8 cellular contexts compared by ENCODE assay signal in the genomic region with DNA sequence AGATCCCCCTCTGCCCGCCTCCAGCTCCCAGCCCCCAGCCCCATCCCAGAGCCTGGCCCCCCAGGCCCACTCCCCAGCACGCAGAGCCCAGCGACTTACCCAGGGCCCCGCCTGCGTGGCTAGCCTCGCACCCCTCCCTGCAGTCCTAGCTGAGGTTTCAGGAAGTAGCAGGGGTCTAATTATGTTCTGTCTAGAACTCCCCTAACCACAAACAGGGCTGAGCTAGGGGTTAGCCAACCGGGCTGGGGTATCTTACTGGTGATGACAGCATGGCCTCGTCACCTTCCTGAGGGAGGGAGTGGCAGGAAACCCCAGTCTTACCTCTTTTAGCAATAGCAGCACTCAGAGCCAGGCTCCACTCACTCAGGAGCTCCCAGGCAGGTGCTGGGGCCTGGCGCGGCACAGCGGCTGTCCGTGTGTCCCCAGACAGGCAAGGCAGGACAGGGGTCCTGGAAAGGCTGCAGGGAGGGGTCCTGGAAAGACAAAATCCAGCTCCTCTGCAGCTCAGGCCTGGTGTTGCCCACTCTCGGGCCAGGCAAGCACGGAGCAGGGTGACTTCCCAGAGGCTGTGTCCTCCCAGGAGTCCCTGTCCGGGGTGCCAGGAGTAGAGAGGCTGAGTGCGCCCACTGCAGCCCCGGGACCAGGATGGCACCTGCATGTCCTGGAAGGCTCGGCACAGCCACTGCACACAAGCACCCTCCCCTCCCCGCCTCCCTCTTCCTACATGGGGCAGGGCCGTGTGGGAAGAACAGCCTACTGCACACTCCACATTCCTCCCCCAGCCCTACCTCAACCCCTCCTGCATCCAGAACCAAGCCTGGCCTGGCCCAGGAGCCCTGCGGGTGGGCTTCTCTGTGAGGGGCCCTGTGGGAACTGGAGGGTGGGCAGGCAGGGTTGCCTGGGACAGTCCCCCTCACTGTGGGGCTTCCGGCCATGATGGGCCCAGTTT. TPM values are rescaled to one million over a fixed set of nuclear protein-coding genes. Genes with fewer than 3 reads are reported as not detected.
DNase-seq lines count a peak whose midpoint lies in the region; ATAC-seq and TF ChIP-seq lines count a peak whose summit lies in the region.

A gene with protein sequence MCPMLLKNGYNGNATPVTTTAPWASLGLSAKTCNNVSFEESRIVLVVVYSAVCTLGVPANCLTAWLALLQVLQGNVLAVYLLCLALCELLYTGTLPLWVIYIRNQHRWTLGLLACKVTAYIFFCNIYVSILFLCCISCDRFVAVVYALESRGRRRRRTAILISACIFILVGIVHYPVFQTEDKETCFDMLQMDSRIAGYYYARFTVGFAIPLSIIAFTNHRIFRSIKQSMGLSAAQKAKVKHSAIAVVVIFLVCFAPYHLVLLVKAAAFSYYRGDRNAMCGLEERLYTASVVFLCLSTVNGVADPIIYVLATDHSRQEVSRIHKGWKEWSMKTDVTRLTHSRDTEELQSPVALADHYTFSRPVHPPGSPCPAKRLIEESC (minus strand): TSS at position 151 of the 949 bp plus-strand sequence. CDS start 10,010 bp downstream, outside the sequence.

- intact Hi-C loops in lower lobe of right lung (cut with DNase I), result no loop called here

- no peak for TF ChIP-seq CTCF in lower lobe of right lung (IDR thresholded peaks at IDR 0.05)

- H3K4me3 ChIP-seq in lower lobe of right lung, result peak within 1 kb of the TSS; percentile 46

- peak; percentile 54 for ATAC-seq in HG02885 (IDR thresholded peaks at IDR 0.05; ENCODE audit: poor library complexity, unreplicated experiment)
- ATAC-seq in lower lobe of right lung, result peak; percentile 61 to 81

- no peaks in the 10 kb centered on the region for H3K36me3 ChIP-seq in lower lobe of right lung

- no peaks in the 10 kb centered on the region for H3K9me3 ChIP-seq in lower lobe of right lung

- peak; percentile 99 for DNase-seq in SIG-M5 treated with dmso at 0.1 percent for 504 hours (lab: John Stamatoyannopoulos, UW; ENCODE audit: unreplicated experiment)
- DNase-seq in activated gamma-delta T cell treated with anti-CD3 and anti-CD28 coated beads, Interleukin-2, amount 50 U/mL, for 16 hours (ENCODE audit: low read depth), result peak; percentile 82
- DNase-seq in lower lobe of right lung, result peak; percentile 76
- DNase-seq in stimulated activated CD8-positive, alpha-beta memory T cell treated with anti-CD3 and anti-CD28 coated beads, Interleukin-7, amount 100 ng/mL, for 1 hour (ENCODE audit: low read depth in 2 of 2), result peak; percentile 71 to 74
- no peak for DNase-seq in DMS 273 treated with DMSO at 0.1 percent for 48 hours (lab: John Stamatoyannopoulos, UW)
- no peak for DNase-seq in putamen (ENCODE audit: low spot score)

- peak within 1 kb of the TSS; percentile 84 for H3K27ac ChIP-seq in lower lobe of right lung

- H3K4me1 ChIP-seq in lower lobe of right lung, result peaks cover 69% of the 10 kb centered on the region

- no peaks in the 10 kb centered on the region for H3K27me3 ChIP-seq in lower lobe of right lung (ENCODE audit: low read depth)

- peak; percentile 97 for TF ChIP-seq POLR2A in GM15510 (IDR thresholded peaks at IDR 0.05; ENCODE audit: borderline replicate concordance, extremely low read depth, insufficient read length)

RNA-seq across cellular contexts. Expression of the gene that starts here (rescaled TPM):
- 7.2 TPM for total RNA-seq in lower lobe of right lung

Comparison
In these comparisons a context has a peak if more than half of its experiments do, and no peak if none do; other contexts are left out.
1. DNase-seq: peak in SIG-M5 treated with dmso at 0.1 percent for 504 hours (single experiment), activated gamma-delta T cell treated with anti-CD3 and anti-CD28 coated beads, Interleukin-2, amount 50 U/mL, for 16 hours (single experiment), lower lobe of right lung (single experiment) and stimulated activated CD8-positive, alpha-beta memory T cell treated with anti-CD3 and anti-CD28 coated beads, Interleukin-7, amount 100 ng/mL, for 1 hour (2 of 2); none in DMS 273 treated with DMSO at 0.1 percent for 48 hours (single experiment) and putamen (single experiment).